ENCODE assay signal across 9 cellular contexts in the genomic region with DNA sequence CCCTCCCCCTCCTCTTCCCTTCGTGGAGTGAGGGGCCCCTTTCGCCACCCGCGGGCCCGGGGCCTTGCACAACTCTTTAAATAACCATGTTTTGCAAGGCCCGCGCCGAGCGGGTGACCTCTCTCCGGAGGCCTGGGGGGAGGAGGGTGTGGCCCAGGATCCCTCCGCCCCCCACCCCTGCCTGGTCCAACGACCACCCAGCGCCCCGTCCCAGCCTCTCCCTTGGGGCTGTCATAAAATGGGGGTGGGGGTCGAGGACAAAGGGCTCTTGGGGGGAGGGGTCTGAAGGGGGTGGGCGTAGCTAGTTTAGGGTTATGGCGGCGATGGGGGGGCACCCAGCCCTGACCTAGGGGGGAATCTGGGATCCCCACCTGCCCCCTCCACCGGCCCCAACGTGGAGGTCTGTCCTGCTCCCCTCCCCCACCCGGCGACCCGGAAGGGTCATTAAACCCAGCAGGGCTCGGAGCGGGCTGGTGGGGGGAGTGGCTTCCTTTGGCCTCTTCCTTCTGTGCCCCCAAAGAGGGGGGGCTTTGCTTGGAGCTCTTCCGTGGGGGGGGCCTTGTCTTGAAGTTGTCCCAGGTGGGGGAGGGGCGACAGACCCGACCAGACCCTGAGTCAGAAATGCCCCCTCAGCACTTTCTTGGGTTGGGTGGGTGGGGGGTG. TPM values are rescaled to one million over a fixed set of nuclear protein-coding genes. Genes with fewer than 3 reads are reported as not detected.
DNase-seq lines count a peak whose midpoint lies in the region; ATAC-seq and TF ChIP-seq lines count a peak whose summit lies in the region.
"Had no signal": no experiment of that assay in that cellular context is flagged by ENCODE, and none has a peak within 500 bp of the region (broad histone marks: within the 10 kb centered on the region; RNA-seq: fewer than 3 reads in every experiment).

No MANE protein-coding gene starts in this region.

- no peaks in the 10 kb centered on the region for H3K9me3 Mint-ChIP-seq in endothelial cell (ENCODE audit: unreplicated experiment)
- no peaks in the 10 kb centered on the region for H3K9me3 Mint-ChIP-seq in natural killer cell treated with Interleukin-12 subunit alpha and Interleukin-12 subunit beta and Interleukin-15 and Interleukin-18, amount 100 ng/mL, for 72 hours

- H3K4me1 Mint-ChIP-seq in endothelial cell (ENCODE audit: unreplicated experiment): peaks cover 2% of the 10 kb centered on the region
- no peaks in the 10 kb centered on the region for H3K4me1 Mint-ChIP-seq in natural killer cell treated with Interleukin-12 subunit alpha and Interleukin-12 subunit beta and Interleukin-15 and Interleukin-18, amount 100 ng/mL, for 72 hours (ENCODE audit: low read depth in 2 of 2)

- peak; percentile 67 for DNase-seq in NCI-H69 (lab: John Stamatoyannopoulos, UW)
- peak; percentile 64 for DNase-seq in endothelial cell (ENCODE audit: low spot score)
- DNase-seq in natural killer cell treated with Interleukin-12 subunit alpha and Interleukin-12 subunit beta and Interleukin-15 and Interleukin-18, amount 100 ng/mL, for 72 hours (ENCODE audit: low spot score): peak; percentile 72
- no peak for DNase-seq in stimulated activated CD8-positive, alpha-beta memory T cell treated with anti-CD3 and anti-CD28 coated beads, Interleukin-4, amount 100 ng/mL, for 48 hours
- DNase-seq in NCI-H1092 treated with DMSO at 0.1 percent for 48 hours (lab: John Stamatoyannopoulos, UW): no peak
- DNase-seq in NCI-H1694 (lab: John Stamatoyannopoulos, UW): no peak
- DNase-seq in T-helper 9 cell: no peak

- peaks cover 6% of the 10 kb centered on the region for H3K27me3 Mint-ChIP-seq in endothelial cell (ENCODE audit: unreplicated experiment)
- no peaks in the 10 kb centered on the region for H3K27me3 Mint-ChIP-seq in natural killer cell treated with Interleukin-12 subunit alpha and Interleukin-12 subunit beta and Interleukin-15 and Interleukin-18, amount 100 ng/mL, for 72 hours

- H3K27ac Mint-ChIP-seq in endothelial cell (ENCODE audit: unreplicated experiment): no peak overlapping the region
- peak overlapping the region; percentile 18 to 56 for H3K27ac Mint-ChIP-seq in natural killer cell treated with Interleukin-12 subunit alpha and Interleukin-12 subunit beta and Interleukin-15 and Interleukin-18, amount 100 ng/mL, for 72 hours

- ATAC-seq in natural killer cell treated with Interleukin-12 subunit alpha and Interleukin-12 subunit beta and Interleukin-15 and Interleukin-18, amount 100 ng/mL, for 72 hours: peak in 1 of 2 donors; percentile 33

- no peak for TF ChIP-seq CTCF in endothelial cell (IDR thresholded peaks at IDR 0.05; ENCODE audit: unreplicated experiment)

- peaks cover 4% of the 10 kb centered on the region for H3K36me3 Mint-ChIP-seq in endothelial cell (ENCODE audit: low read depth, unreplicated experiment)
- no peaks in the 10 kb centered on the region for H3K36me3 Mint-ChIP-seq in natural killer cell treated with Interleukin-12 subunit alpha and Interleukin-12 subunit beta and Interleukin-15 and Interleukin-18, amount 100 ng/mL, for 72 hours

- peak overlapping the region; percentile 90 for H3K4me3 ChIP-seq in GM08714 (ENCODE audit: low read length)

- H3K4me3 Mint-ChIP-seq in endothelial cell (ENCODE audit: unreplicated experiment): peak overlapping the region; percentile 93
- peak overlapping the region; percentile 82 for H3K4me3 Mint-ChIP-seq in natural killer cell treated with Interleukin-12 subunit alpha and Interleukin-12 subunit beta and Interleukin-15 and Interleukin-18, amount 100 ng/mL, for 72 hours

RNA-seq across cellular contexts. Expression of a gene that starts 1.3 kb away (rescaled TPM):
- 108 TPM for total RNA-seq in endothelial cell (ENCODE audit: unreplicated experiment)
- 10 to 100 TPM; 42.8 to 46.1 TPM for total RNA-seq in natural killer cell treated with Interleukin-12 subunit alpha and Interleukin-12 subunit beta and Interleukin-15 and Interleukin-18, amount 100 ng/mL, for 72 hours

RNA-seq across cellular contexts. Expression of a gene that starts 10.0 kb away (rescaled TPM):
- not detected for total RNA-seq in endothelial cell (ENCODE audit: unreplicated experiment)
- 1 to 10 TPM in 1 of 2 donors, not detected in 1; 1.1 TPM for total RNA-seq in natural killer cell treated with Interleukin-12 subunit alpha and Interleukin-12 subunit beta and Interleukin-15 and Interleukin-18, amount 100 ng/mL, for 72 hours

RNA-seq across cellular contexts. Expression of a gene that starts 14.2 kb away (rescaled TPM):
- total RNA-seq in endothelial cell (ENCODE audit: unreplicated experiment): 40.6 TPM
- 10 to 100 TPM; 48.4 to 68.3 TPM for total RNA-seq in natural killer cell treated with Interleukin-12 subunit alpha and Interleukin-12 subunit beta and Interleukin-15 and Interleukin-18, amount 100 ng/mL, for 72 hours

RNA-seq across cellular contexts. Expression of a gene that starts 33.9 kb away (rescaled TPM):
- total RNA-seq in endothelial cell (ENCODE audit: unreplicated experiment): not detected
- not detected for total RNA-seq in natural killer cell treated with Interleukin-12 subunit alpha and Interleukin-12 subunit beta and Interleukin-15 and Interleukin-18, amount 100 ng/mL, for 72 hours
- total RNA-seq: T-helper 1 cell treated with Interleukin-12 subunit alpha and Interleukin-12 subunit beta and Interleukin-4 antibody, amounts not matched to agents 30 ng/mL and 1 ng/mL, for 36 hours had no signal

RNA-seq across cellular contexts. Expression of a gene that starts 34.2 kb away (rescaled TPM):
- total RNA-seq in endothelial cell (ENCODE audit: unreplicated experiment): 66.5 TPM
- 10 to 100 TPM; 46.4 to 79.6 TPM for total RNA-seq in natural killer cell treated with Interleukin-12 subunit alpha and Interleukin-12 subunit beta and Interleukin-15 and Interleukin-18, amount 100 ng/mL, for 72 hours

Comparison
In these comparisons a context has a peak if more than half of its experiments do, and no peak if none do; other contexts are left out.
1. DNase-seq: peak in NCI-H69 (single experiment), endothelial cell (single experiment) and natural killer cell treated with Interleukin-12 subunit alpha and Interleukin-12 subunit beta and Interleukin-15 and Interleukin-18, amount 100 ng/mL, for 72 hours (single experiment); none in stimulated activated CD8-positive, alpha-beta memory T cell treated with anti-CD3 and anti-CD28 coated beads, Interleukin-4, amount 100 ng/mL, for 48 hours (single experiment), NCI-H1092 treated with DMSO at 0.1 percent for 48 hours (single experiment), NCI-H1694 (single experiment) and T-helper 9 cell (single experiment).